ENCODE assay signal across 21 cellular contexts in genomic region chr13:41767801-41768200, GRCh38.
DNase-seq lines count a peak whose midpoint lies in the region; ATAC-seq, FAIRE-seq and TF ChIP-seq lines count a peak whose summit lies in the region.
"Had no signal": no experiment of that assay in that cellular context is flagged by ENCODE, and none has a peak within 500 bp of the region (broad histone marks: within the 10 kb centered on the region; RNA-seq: fewer than 3 reads in every experiment).

No MANE protein-coding gene starts in this region.

- no peak for TF ChIP-seq RAD21 in IMR-90 (IDR thresholded peaks at IDR 0.05; ENCODE audit: low read length)
- no peak for TF ChIP-seq RAD21 in K562 (CRISPR knock-in tag; conservative IDR thresholded peaks at IDR 0.05 in 1 of 2, IDR thresholded peaks at IDR 0.05 in 1 of 2)

- H3K4me2 ChIP-seq in IMR-90 (ENCODE audit: low read depth, low read length), result no peak overlapping the region
- no peak overlapping the region for H3K4me2 ChIP-seq in K562 (ENCODE audit: insufficient read depth, low read length)

- POLR2A ChIA-PET in IMR-90 (lab: Charles Lee; ENCODE audit: unreplicated experiment) (no interaction called here), K562 (lab: Yijun Ruan, JAX) (no interaction called here)

- peaks cover 5% of the 10 kb centered on the region; the same call in 1 of the 2 replicates for H3K4me1 ChIP-seq in IMR-90 (ENCODE audit: control insufficient read depth, insufficient read depth, low read length)
- peaks cover 11 to 31% of the 10 kb centered on the region in 2 experiments; a peak in 4 of 5 replicates for H3K4me1 ChIP-seq in K562 (replicated peaks in 1 of 2; ENCODE audit: control insufficient read depth in 2 of 2, insufficient read depth in 2 of 2, low read length in 2 of 2)
- peaks cover 0 to 7% (median 0%) of the 10 kb centered on the region in 3 donors for H3K4me1 ChIP-seq in gastroesophageal sphincter
- H3K4me1 ChIP-seq: lower lobe of right lung had no signal

- H3K23ac ChIP-seq in IMR-90 (ENCODE audit: low read depth, low read length), result no peak overlapping the region

- H3K9ac ChIP-seq in IMR-90 (ENCODE audit: low read depth, low read length) (no peak overlapping the region), K562 (ENCODE audit: insufficient read depth in 1 of 2, low read depth in 2 of 2, low read length in 2 of 2) (no peak overlapping the region)

- intact Hi-C loops in IMR-90 (cut with micrococcal nuclease) (no loop called here), K562 (cut with micrococcal nuclease) (no loop called here)

- in situ Hi-C loops in IMR-90 (cut with MboI; ENCODE audit: low sequenced_read_pairs), result no loop called here
- in situ Hi-C loops in K562 (cut with MboI), result no loop called here

- no peak overlapping the region for H2AFZ ChIP-seq in IMR-90 (replicated peaks; ENCODE audit: low read length, poor library complexity)
- H2AFZ ChIP-seq in K562 (ENCODE audit: low read depth, low read length), result no peak overlapping the region

- H4K5ac ChIP-seq in IMR-90 (ENCODE audit: low read depth, low read length), result no peak overlapping the region

- TF ChIP-seq EP300 in K562 (IDR thresholded peaks at IDR 0.05; ENCODE audit: low read length), result no peak
- no peak for TF ChIP-seq EP300 in gastroesophageal sphincter (IDR thresholded peaks at IDR 0.05)

- no peak for FAIRE-seq in K562 (lab: Jason Lieb, UNC)
- FAIRE-seq: keratinocyte had no signal

- DNase-seq in AG10803 (ENCODE audit: low read depth) (peak; percentile 26), IMR-90 (peak; percentile 15), K562 (ENCODE audit: extremely low read depth in 1 of 4, low spot score in 3 of 4) (no peak), glomerular endothelial cell (ENCODE audit: extremely low read depth, low read depth, low spot score) (peak; percentile 42), H4 (ENCODE audit: low spot score) (no peak), occipital lobe (lab: John Stamatoyannopoulos, UW) (no peak)
- DNase-seq: activated T-cell treated with anti-CD3 and anti-CD28 coated beads, Interleukin-2, amount 50 U/mL, for 24 hours; amniotic stem cell; gastrocnemius medialis; lower lobe of right lung; MM.1S; NCI-H1417 treated with DMSO at 0.1 percent for 48 hours; NCI-H2107; NCI-H748 treated with DMSO at 0.1 percent for 48 hours; RPMI8226; T-helper 17 cell; transverse colon had no signal

- H2AK9ac ChIP-seq in IMR-90 (replicated peaks; ENCODE audit: low read depth, low read length, poor library complexity), result no peak overlapping the region

- no peak overlapping the region for H2BK120ac ChIP-seq in IMR-90 (ENCODE audit: low read depth, low read length)

- H3K4me3 ChIP-seq in AG10803 (ENCODE audit: low read length) (no peak overlapping the region), IMR-90 (ENCODE audit: insufficient read depth, low read depth, low read length) (no peak overlapping the region), K562 (no peak overlapping the region), gastroesophageal sphincter (no peak overlapping the region)
- H3K4me3 ChIP-seq: gastrocnemius medialis, lower lobe of right lung, transverse colon had no signal

- no peaks in the 10 kb centered on the region for H3K79me1 ChIP-seq in IMR-90 (ENCODE audit: low read depth in 1 of 2, low read length in 2 of 2)

- no peak overlapping the region for H3K18ac ChIP-seq in IMR-90 (ENCODE audit: low read depth, low read length)

- no peak overlapping the region for H2BK20ac ChIP-seq in IMR-90 (ENCODE audit: low read depth, low read length)

- H2BK15ac ChIP-seq in IMR-90 (ENCODE audit: low read depth, low read length), result no peak overlapping the region

- H4K20me1 ChIP-seq in IMR-90 (ENCODE audit: insufficient read depth, low read length) (no peaks in the 10 kb centered on the region), K562 (replicated peaks; ENCODE audit: control insufficient read depth, insufficient read depth, low read length) (no peaks in the 10 kb centered on the region)

- TF ChIP-seq POLR2A in IMR-90 (IDR thresholded peaks at IDR 0.05; ENCODE audit: low read depth, low read length) (no peak), K562 (conservative IDR thresholded peaks at IDR 0.05) (no peak), gastroesophageal sphincter (IDR thresholded peaks at IDR 0.05) (no peak)

- no peak overlapping the region for H3K14ac ChIP-seq in IMR-90 (replicated peaks; ENCODE audit: low read depth, low read length)

- no peak for TF ChIP-seq CTCF in AG10803 (conservative IDR thresholded peaks at IDR 0.05; ENCODE audit: low read length)
- TF ChIP-seq CTCF in IMR-90 (conservative IDR thresholded peaks at IDR 0.05; ENCODE audit: low read depth, low read length), result no peak
- TF ChIP-seq CTCF in K562 (IDR thresholded peaks at IDR 0.05 in 2 of 3, conservative IDR thresholded peaks at IDR 0.05 in 1 of 3; ENCODE audit: insufficient read depth in 2 of 3, low read depth in 1 of 3, low read length in 3 of 3), result no peak
- no peak for TF ChIP-seq CTCF in gastroesophageal sphincter (IDR thresholded peaks at IDR 0.05)

- CTCF ChIA-PET in IMR-90 (lab: Yijun Ruan, JAX) (interaction anchor here (1.0 kb wide), 1 partner anchor 28 kb away, joined by 3 read pairs; no protein-coding TSS in a partner anchor), K562 (lab: Yijun Ruan, JAX; ENCODE audit: low intra/inter-chr PET ratio) (no interaction called here)

- no peak for ATAC-seq in IMR-90 (ENCODE audit: low read depth)
- no peak for ATAC-seq in K562
- ATAC-seq in gastroesophageal sphincter, result no peak
- ATAC-seq in GM18870 (IDR thresholded peaks at IDR 0.05; ENCODE audit: unreplicated experiment), result no peak
- ATAC-seq: gastrocnemius medialis, lower lobe of right lung, T-helper 17 cell had no signal

- H3K27me3 ChIP-seq in IMR-90 (ENCODE audit: control insufficient read depth, insufficient read depth, low read length), result no peaks in the 10 kb centered on the region
- H3K27me3 ChIP-seq in K562 (ENCODE audit: control insufficient read depth in 2 of 2, insufficient read depth in 2 of 2, low read length in 2 of 2), result no peaks in the 10 kb centered on the region
- no peaks in the 10 kb centered on the region for H3K27me3 ChIP-seq in gastroesophageal sphincter
- H3K27me3 ChIP-seq: gastrocnemius medialis, transverse colon had no signal

- H3K27ac ChIP-seq in IMR-90 (ENCODE audit: insufficient read depth, low read length) (no peak overlapping the region), K562 (ENCODE audit: extremely low read depth, low read depth, low read length) (no peak overlapping the region), gastroesophageal sphincter (no peak overlapping the region)
- H3K27ac ChIP-seq: epithelial cell of prostate, gastrocnemius medialis, lower lobe of right lung, transverse colon had no signal

- H2BK5ac ChIP-seq in IMR-90 (ENCODE audit: low read depth, low read length, poor library complexity, severe bottlenecking), result no peak overlapping the region

- no peak overlapping the region for H2AK5ac ChIP-seq in IMR-90 (ENCODE audit: low read depth, low read length)

- H3K9me1 ChIP-seq in IMR-90 (ENCODE audit: insufficient read depth, low read length) (peaks cover 4% of the 10 kb centered on the region; the same call in 1 of the 2 replicates), K562 (ENCODE audit: control insufficient read depth, insufficient read depth, low read length) (no peaks in the 10 kb centered on the region)

- no peaks in the 10 kb centered on the region for H3K79me2 ChIP-seq in K562 (ENCODE audit: control insufficient read depth, insufficient read depth, low read length)

- no peak overlapping the region for H3K56ac ChIP-seq in IMR-90 (ENCODE audit: extremely low read depth, insufficient read depth, low read length)

- no peak overlapping the region for H4K91ac ChIP-seq in IMR-90 (ENCODE audit: insufficient read depth, low read depth, low read length)

- no peak overlapping the region for H4K8ac ChIP-seq in IMR-90 (ENCODE audit: low read depth in 2 of 2, low read length in 2 of 2)

- whole genome bisulfite sequencing in IMR-90 (ENCODE audit: extremely low coverage in 2 of 2, insufficient read length in 1 of 2), 2 experiments, result no CpG with 5 or more reads among the region's 1 CpG
- no CpG with 5 or more reads among the region's 1 CpG for WGBS in K562 (ENCODE audit: insufficient coverage, low coverage, missing lambda C conversion rate)
- WGBS in gastroesophageal sphincter (ENCODE audit: low coverage in 1 of 2), 2 donors, result 83 to 86% methylated on average over 1 of the region's 1 CpG

- H3K36me3 ChIP-seq in IMR-90 (ENCODE audit: control insufficient read depth, insufficient read depth, low read length) (no peaks in the 10 kb centered on the region), K562 (ENCODE audit: control insufficient read depth, insufficient read depth, low read length) (peaks cover 2% of the 10 kb centered on the region; the same call in 1 of the 3 replicates), gastroesophageal sphincter (peaks cover 0 to 8% of the 10 kb centered on the region in 2 donors)
- H3K36me3 ChIP-seq: lower lobe of right lung, transverse colon had no signal

- no peak overlapping the region for H3K4ac ChIP-seq in IMR-90 (ENCODE audit: low read depth, low read length)

- no TSS peak for BruUV-seq in IMR-90 (replicated peaks; lab: Mats Ljungman, UMichigan)
- BruUV-seq in K562 (replicated peaks; lab: Mats Ljungman, UMichigan), result no TSS peak

- dilution Hi-C loops in IMR-90 (cut with HindIII; ENCODE audit: low sequenced_read_pairs, unreplicated experiment), result no loop called here

- H3K9me3 ChIP-seq in IMR-90 (ENCODE audit: control insufficient read depth, insufficient read depth, low read length), result no peaks in the 10 kb centered on the region
- no peaks in the 10 kb centered on the region for H3K9me3 ChIP-seq in K562 (replicated peaks; ENCODE audit: control insufficient read depth, insufficient read depth, low read depth, low read length)
- H3K9me3 ChIP-seq in gastroesophageal sphincter, result no peaks in the 10 kb centered on the region
- H3K9me3 ChIP-seq: gastrocnemius medialis, lower lobe of right lung, transverse colon had no signal

TF ChIP-seq in IMR-90, 13 proteins besides CTCF, POLR2A, EP300 and RAD21 (continues in another document):
- no peak for TF ChIP-seq USF2 (IDR thresholded peaks at IDR 0.05; ENCODE audit: low read depth, low read length)

TF ChIP-seq in K562, 482 proteins besides CTCF, POLR2A, EP300 and RAD21:
- TF ChIP-seq NFIC (IDR thresholded peaks at IDR 0.05) (peak; percentile 68), ZNF589 (CRISPR knock-in tag; IDR thresholded peaks at IDR 0.05; ENCODE audit: low read depth) (no peak)
TF ChIP-seq in K562: peak in this region for 1.

Comparison
In these comparisons a context has a peak if more than half of its experiments do, and no peak if none do; other contexts are left out.
1. DNase-seq: peak in AG10803 (single experiment), IMR-90 (single experiment) and glomerular endothelial cell (single experiment); none in K562 (0 of 4), H4 (single experiment) and occipital lobe (single experiment).